In genomic region chr12:78963439-78964222, GRCh38 we compare ENCODE assay signal across 20 cellular contexts.
DNase-seq lines count a peak whose midpoint lies in the region; ATAC-seq, FAIRE-seq and TF ChIP-seq lines count a peak whose summit lies in the region.
"Had no signal": no experiment of that assay in that cellular context is flagged by ENCODE, and none has a peak within 500 bp of the region (broad histone marks: within the 10 kb centered on the region; RNA-seq: fewer than 3 reads in every experiment).

No MANE protein-coding gene starts in this region.

- H3K4me1 ChIP-seq in A673 (ENCODE audit: insufficient read depth, low read length, poor library complexity, severe bottlenecking) (peaks cover 14% of the 10 kb centered on the region), RWPE2 (ENCODE audit: insufficient read depth, poor library complexity, severe bottlenecking) (peaks cover 15% of the 10 kb centered on the region)
- H3K4me1 ChIP-seq: Caco-2 had no signal

- H3K27ac ChIP-seq in A673 (ENCODE audit: low read depth, low read length, poor library complexity, severe bottlenecking) (no peak overlapping the region), RWPE2 (ENCODE audit: poor library complexity, severe bottlenecking) (peak overlapping the region; percentile 27)
- H3K27ac ChIP-seq: thoracic aorta, VCaP had no signal

- no peaks in the 10 kb centered on the region for H3K36me3 Mint-ChIP-seq in activated CD8-positive, alpha-beta T cell treated with anti-CD3 and anti-CD28 coated beads, Interleukin-2, amount 10 ng/mL, durations not matched to agents 7 days and 5 days (ENCODE audit: low read depth)

- no peak overlapping the region for H3K27ac Mint-ChIP-seq in activated CD8-positive, alpha-beta T cell treated with anti-CD3 and anti-CD28 coated beads, Interleukin-2, amount 10 ng/mL, durations not matched to agents 7 days and 5 days
- H3K27ac Mint-ChIP-seq: activated T-helper 17 cell treated with anti-CD3 and anti-CD28 coated beads, Interleukin-2, amount 50 U/mL, for 72 hours; natural killer cell treated with Interleukin-12 subunit alpha and Interleukin-12 subunit beta and Interleukin-15 and Interleukin-18, amount 100 ng/mL, for 72 hours had no signal

- peak; percentile 97 for ATAC-seq in RWPE2 (ENCODE audit: low read depth)
- no peak for ATAC-seq in activated CD8-positive, alpha-beta T cell treated with anti-CD3 and anti-CD28 coated beads, Interleukin-2, amount 10 ng/mL, durations not matched to agents 7 days and 5 days
- ATAC-seq: activated T-helper 17 cell treated with anti-CD3 and anti-CD28 coated beads, Interleukin-2, amount 50 U/mL, for 72 hours; natural killer cell treated with Interleukin-12 subunit alpha and Interleukin-12 subunit beta and Interleukin-15 and Interleukin-18, amount 100 ng/mL, for 72 hours had no signal

- H3K9me3 ChIP-seq in A673 (ENCODE audit: low read depth, low read length, poor library complexity, severe bottlenecking) (no peaks in the 10 kb centered on the region), RWPE2 (ENCODE audit: severe bottlenecking) (no peaks in the 10 kb centered on the region)
- H3K9me3 ChIP-seq: Caco-2, thoracic aorta had no signal

- intact Hi-C loops in A673 (cut with micrococcal nuclease; ENCODE audit: unreplicated experiment), result no loop called here

- H3K27me3 ChIP-seq in A673 (replicated peaks; ENCODE audit: insufficient read depth, low read depth, low read length, poor library complexity) (no peaks in the 10 kb centered on the region), RWPE2 (ENCODE audit: insufficient read depth, poor library complexity, severe bottlenecking) (no peaks in the 10 kb centered on the region)

- H3K36me3 ChIP-seq in A673 (ENCODE audit: insufficient read depth, low read length, poor library complexity, severe bottlenecking) (peaks cover 1% of the 10 kb centered on the region), RWPE2 (ENCODE audit: low read depth) (no peaks in the 10 kb centered on the region)
- H3K36me3 ChIP-seq: thoracic aorta had no signal

- DNase-seq in A673 (ENCODE audit: low spot score) (no peak), H54 (ENCODE audit: insufficient read length, low spot score) (no peak), RWPE2 (ENCODE audit: low spot score) (no peak), fibroblast of peridontal ligament (ENCODE audit: extremely low read depth) (peak; percentile 18), KG1 (lab: John Stamatoyannopoulos, UW) (no peak)
- no peak for DNase-seq in activated CD8-positive, alpha-beta T cell treated with anti-CD3 and anti-CD28 coated beads, Interleukin-2, amount 10 ng/mL, durations not matched to agents 7 days and 5 days
- DNase-seq in stimulated activated CD4-positive, alpha-beta T cell treated with anti-CD3 and anti-CD28 coated beads, Interleukin-15, amount 100 ng/mL, for 24 hours, result no peak
- DNase-seq in effector CD8-positive, alpha-beta T cell (lab: John Stamatoyannopoulos, UW), result no peak
- DNase-seq: amniotic stem cell; Caco-2; cortex of kidney; NCI-H1048; NCI-H2171 treated with DMSO at 0.1 percent for 48 hours; stimulated activated CD8-positive, alpha-beta memory T cell treated with anti-CD3 and anti-CD28 coated beads, Interleukin-4, amount 100 ng/mL, for 48 hours had no signal

- no peaks in the 10 kb centered on the region for H3K27me3 Mint-ChIP-seq in activated CD8-positive, alpha-beta T cell treated with anti-CD3 and anti-CD28 coated beads, Interleukin-2, amount 10 ng/mL, durations not matched to agents 7 days and 5 days (ENCODE audit: low read depth)
- H3K27me3 Mint-ChIP-seq: activated T-helper 17 cell treated with anti-CD3 and anti-CD28 coated beads, Interleukin-2, amount 50 U/mL, for 72 hours; natural killer cell treated with Interleukin-12 subunit alpha and Interleukin-12 subunit beta and Interleukin-15 and Interleukin-18, amount 100 ng/mL, for 72 hours had no signal

- no peak overlapping the region for H3K4me3 ChIP-seq in A673 (ENCODE audit: low read depth, low read length, poor library complexity, severe bottlenecking)
- H3K4me3 ChIP-seq in RWPE2 (ENCODE audit: severe bottlenecking), result no peak overlapping the region
- H3K4me3 ChIP-seq: lung, thoracic aorta had no signal

- TSS peak; percentile 2 for BruUV-seq in A673 (replicated peaks; lab: Mats Ljungman, UMichigan)

- peak; percentile 88 for FAIRE-seq in H54 (lab: Jason Lieb, UNC)
- FAIRE-seq: GM18507 had no signal

- H3K4me1 Mint-ChIP-seq in activated CD8-positive, alpha-beta T cell treated with anti-CD3 and anti-CD28 coated beads, Interleukin-2, amount 10 ng/mL, durations not matched to agents 7 days and 5 days (ENCODE audit: low read depth), result no peaks in the 10 kb centered on the region
- H3K4me1 Mint-ChIP-seq: activated T-helper 17 cell treated with anti-CD3 and anti-CD28 coated beads, Interleukin-2, amount 50 U/mL, for 72 hours had no signal

- TF ChIP-seq CTCF in A673 (conservative IDR thresholded peaks at IDR 0.05; ENCODE audit: low read depth, low read length) (no peak), RWPE2 (IDR thresholded peaks at IDR 0.05; ENCODE audit: poor library complexity, severe bottlenecking) (no peak)

- CTCF ChIA-PET in A673 (lab: Charles Lee), result no interaction called here
- CTCF ChIA-PET in activated CD8-positive, alpha-beta T cell treated with anti-CD3 and anti-CD28 coated beads, Interleukin-2, amount 10 ng/mL, durations not matched to agents 7 days and 5 days (lab: Charles Lee), result no interaction called here

- no peak for TF ChIP-seq POLR2A in H54 (IDR thresholded peaks at IDR 0.05; ENCODE audit: low read depth, low read length)

- no peak overlapping the region for H3K4me3 Mint-ChIP-seq in activated CD8-positive, alpha-beta T cell treated with anti-CD3 and anti-CD28 coated beads, Interleukin-2, amount 10 ng/mL, durations not matched to agents 7 days and 5 days
- H3K4me3 Mint-ChIP-seq: activated T-helper 17 cell treated with anti-CD3 and anti-CD28 coated beads, Interleukin-2, amount 50 U/mL, for 72 hours; natural killer cell treated with Interleukin-12 subunit alpha and Interleukin-12 subunit beta and Interleukin-15 and Interleukin-18, amount 100 ng/mL, for 72 hours had no signal

- POLR2A ChIA-PET in A673 (lab: Charles Lee; ENCODE audit: low non-redundant PET), result no interaction called here
- POLR2A ChIA-PET in activated CD8-positive, alpha-beta T cell treated with anti-CD3 and anti-CD28 coated beads, Interleukin-2, amount 10 ng/mL, durations not matched to agents 7 days and 5 days (lab: Charles Lee), result no interaction called here

- H3K9me3 Mint-ChIP-seq in activated CD8-positive, alpha-beta T cell treated with anti-CD3 and anti-CD28 coated beads, Interleukin-2, amount 10 ng/mL, durations not matched to agents 7 days and 5 days (ENCODE audit: insufficient read depth), result peaks cover 5% of the 10 kb centered on the region
